8 cellular contexts compared by ENCODE assay signal in genomic region chr13:114314074-114314912, GRCh38. TPM values are rescaled to one million over a fixed set of nuclear protein-coding genes. Genes with fewer than 3 reads are reported as not detected.
DNase-seq lines count a peak whose midpoint lies in the region; ATAC-seq and TF ChIP-seq lines count a peak whose summit lies in the region.

CHAMP1 (plus strand) TSS chr13:114314503; CDS start chr13:114323843, 9,340 bp downstream.

- no peaks in the 10 kb centered on the region for H3K4me1 ChIP-seq in prostate gland (replicated peaks)

- peak; percentile 74 for TF ChIP-seq POLR2A in prostate gland (IDR thresholded peaks at IDR 0.05)

- DNase-seq in NCI-H1694 treated with DMSO at 0.1 percent for 48 hours (lab: John Stamatoyannopoulos, UW) (peak; percentile 88), T-helper 2 cell (peak; percentile 80 to 98 (median 85)), left ventricle myocardium superior (peak; percentile 99), prostate gland (ENCODE audit: low spot score) (peak; percentile 94), ureter (ENCODE audit: low spot score) (peak; percentile 95)

- H3K27ac ChIP-seq in angular gyrus (ENCODE audit: low read depth, low read length) (peak within 1 kb of the TSS; percentile 86), prostate gland (peak within 1 kb of the TSS; percentile 80 to 85)

- no peaks in the 10 kb centered on the region for H3K36me3 ChIP-seq in prostate gland

- ATAC-seq in GM18502 (IDR thresholded peaks at IDR 0.05; ENCODE audit: poor library complexity, unreplicated experiment) (peak; percentile 82), HG02938 (IDR thresholded peaks at IDR 0.05; ENCODE audit: unreplicated experiment) (peak; percentile 72), left ventricle myocardium superior (peak; percentile 97)

- H3K4me3 ChIP-seq in prostate gland, result peak within 1 kb of the TSS; percentile 68 to 88

- intact Hi-C loops in left ventricle myocardium superior (cut with micrococcal nuclease), result no loop called here
- intact Hi-C loops in prostate gland (cut with DNase I), result no loop called here

- WGBS in prostate gland, result 0% methylated on average over 40 of the region's 107 CpGs

- no peaks in the 10 kb centered on the region for H3K9me3 ChIP-seq in prostate gland

- TF ChIP-seq CTCF in prostate gland (IDR thresholded peaks at IDR 0.05), result peak in 1 of 4 experiments; percentile 2

- no peaks in the 10 kb centered on the region for H3K27me3 ChIP-seq in prostate gland (replicated peaks; ENCODE audit: insufficient read depth)

RNA-seq across cellular contexts. Expression of gene CHAMP1, which starts in this region (rescaled TPM):
- total RNA-seq in left ventricle myocardium superior, result 9.5 TPM
- 10 to 100 TPM; 23.0 to 56.3 TPM for total RNA-seq in prostate gland
- total RNA-seq in ureter, result 23.0 TPM

Comparison
In these comparisons a context has a peak if more than half of its experiments do, and no peak if none do; other contexts are left out.
1. Peak in every context shown above with its lines: DNase-seq, ATAC-seq, H3K4me3 ChIP-seq and H3K27ac ChIP-seq.